In genomic region chr19:7415163-7415856, GRCh38 we compare ENCODE assay signal across 12 cellular contexts.
DNase-seq lines count a peak whose midpoint lies in the region; ATAC-seq and TF ChIP-seq lines count a peak whose summit lies in the region.
"Had no signal": no experiment of that assay in that cellular context is flagged by ENCODE, and none has a peak within 500 bp of the region (broad histone marks: within the 10 kb centered on the region; RNA-seq: fewer than 3 reads in every experiment).

No MANE protein-coding gene starts in this region.

- H3K27ac ChIP-seq in Panc1 (ENCODE audit: low read length) (no peak overlapping the region), ovary (peak overlapping the region in 1 of 2 donors; percentile 20), A673 (ENCODE audit: low read depth, low read length, poor library complexity, severe bottlenecking) (no peak overlapping the region), foreskin keratinocyte (no peak overlapping the region)
- H3K27ac ChIP-seq: heart left ventricle, suprapubic skin had no signal

- in situ Hi-C loops in Panc1 (cut with HindIII; ENCODE audit: low pct_unique_long_range_greater_than_20kb, low sequenced_read_pairs), result no loop called here

- H3K4me1 ChIP-seq in Panc1 (ENCODE audit: control insufficient read depth, insufficient read depth, low read length) (peaks cover 5% of the 10 kb centered on the region; the same call in 1 of the 2 replicates), ovary (ENCODE audit: insufficient read depth) (peaks cover 5% of the 10 kb centered on the region), A673 (ENCODE audit: insufficient read depth, low read length, poor library complexity, severe bottlenecking) (no peaks in the 10 kb centered on the region), foreskin keratinocyte (peaks cover 3% of the 10 kb centered on the region)

- BruUV-seq in Panc1 (replicated peaks; lab: Mats Ljungman, UMichigan) (no TSS peak), A673 (replicated peaks; lab: Mats Ljungman, UMichigan) (no TSS peak)

- DNase-seq in EH (ENCODE audit: low read depth), result peak; percentile 49
- no peak for DNase-seq in Panc1 (ENCODE audit: low read depth, low spot score)
- peak; percentile 68 for DNase-seq in fibroblast of mammary gland (ENCODE audit: low read depth)
- peak in 4 of 5 donors; percentile 36 to 56 (median 41) for DNase-seq in ovary
- no peak for DNase-seq in A673 (ENCODE audit: low spot score)
- DNase-seq in foreskin keratinocyte, result no peak
- DNase-seq: activated gamma-delta T cell, heart left ventricle, NCI-H187 treated with DMSO at 0.1 percent for 48 hours had no signal

- H3K27me3 ChIP-seq in Panc1 (ENCODE audit: control insufficient read depth, insufficient read depth, low read length), result no peaks in the 10 kb centered on the region
- no peaks in the 10 kb centered on the region for H3K27me3 ChIP-seq in ovary
- H3K27me3 ChIP-seq in A673 (replicated peaks; ENCODE audit: insufficient read depth, low read depth, low read length, poor library complexity), result no peaks in the 10 kb centered on the region
- H3K27me3 ChIP-seq in foreskin keratinocyte, result no peaks in the 10 kb centered on the region
- H3K27me3 ChIP-seq: heart left ventricle, suprapubic skin had no signal

- peak; percentile 54 for ATAC-seq in Panc1
- no peak for ATAC-seq in HG03108 (IDR thresholded peaks at IDR 0.05; ENCODE audit: unreplicated experiment)
- ATAC-seq in foreskin keratinocyte, result no peak
- no peak for ATAC-seq in HG03280 (IDR thresholded peaks at IDR 0.05; ENCODE audit: unreplicated experiment)

- CTCF ChIA-PET in Panc1 (lab: Charles Lee), result interaction anchor here (0.5 kb wide), 1 partner anchor 35 kb away, joined by 4 read pairs; no protein-coding TSS in a partner anchor
- CTCF ChIA-PET in A673 (lab: Charles Lee), result no interaction called here

- intact Hi-C loops in Panc1 (cut with micrococcal nuclease; ENCODE audit: unreplicated experiment), result no loop called here
- intact Hi-C loops in ovary (cut with DNase I), result no loop called here
- intact Hi-C loops in A673 (cut with micrococcal nuclease; ENCODE audit: unreplicated experiment), result no loop called here

- no peak overlapping the region for H3K4me3 ChIP-seq in Panc1 (ENCODE audit: low read depth in 2 of 2, low read length in 2 of 2)
- no peak overlapping the region for H3K4me3 ChIP-seq in fibroblast of mammary gland (ENCODE audit: control insufficient read depth, low read depth, low read length)
- H3K4me3 ChIP-seq in ovary, result no peak overlapping the region
- H3K4me3 ChIP-seq in A673 (ENCODE audit: low read depth, low read length, poor library complexity, severe bottlenecking), result no peak overlapping the region
- H3K4me3 ChIP-seq: heart left ventricle, suprapubic skin had no signal

- H3K36me3 ChIP-seq in Panc1 (ENCODE audit: control insufficient read depth, insufficient read depth, low read length), result no peaks in the 10 kb centered on the region
- H3K36me3 ChIP-seq in ovary, result no peaks in the 10 kb centered on the region
- H3K36me3 ChIP-seq in A673 (ENCODE audit: insufficient read depth, low read length, poor library complexity, severe bottlenecking), result no peaks in the 10 kb centered on the region
- H3K36me3 ChIP-seq: suprapubic skin had no signal

- TF ChIP-seq CTCF in Panc1 (IDR thresholded peaks at IDR 0.05), result no peak
- no peak for TF ChIP-seq CTCF in fibroblast of mammary gland (conservative IDR thresholded peaks at IDR 0.05; ENCODE audit: control insufficient read depth, insufficient read depth, low read depth, low read length)
- no peak for TF ChIP-seq CTCF in ovary (IDR thresholded peaks at IDR 0.05)
- no peak for TF ChIP-seq CTCF in A673 (conservative IDR thresholded peaks at IDR 0.05; ENCODE audit: low read depth, low read length)
- no peak for TF ChIP-seq CTCF in foreskin keratinocyte (conservative IDR thresholded peaks at IDR 0.05)

- WGBS in ovary, 3 donors, result 53 to 59% (median 59%) methylated on average over 21 to 22 of the region's 22 CpGs

- no peak for TF ChIP-seq EP300 in ovary (IDR thresholded peaks at IDR 0.05)

- no peaks in the 10 kb centered on the region for H3K9me3 ChIP-seq in Panc1 (ENCODE audit: control insufficient read depth, insufficient read depth, low read depth, low read length)
- no peaks in the 10 kb centered on the region for H3K9me3 ChIP-seq in ovary
- H3K9me3 ChIP-seq in A673 (ENCODE audit: low read depth, low read length, poor library complexity, severe bottlenecking), result no peaks in the 10 kb centered on the region
- H3K9me3 ChIP-seq: heart left ventricle, suprapubic skin had no signal

- no peak for TF ChIP-seq POLR2A in ovary (IDR thresholded peaks at IDR 0.05)

- POLR2A ChIA-PET in Panc1 (lab: Charles Lee) (interaction anchor here (0.6 kb wide), 1 partner anchor 19 kb away, joined by 3 read pairs; no protein-coding TSS in a partner anchor), A673 (lab: Charles Lee; ENCODE audit: low non-redundant PET) (no interaction called here)

Comparison
In these comparisons a context has a peak if more than half of its experiments do, and no peak if none do; other contexts are left out.
1. DNase-seq: peak in EH (single experiment), fibroblast of mammary gland (single experiment) and ovary (4 of 5); none in Panc1 (single experiment), A673 (single experiment) and foreskin keratinocyte (0 of 2).